11 cellular contexts compared by ENCODE assay signal in the genomic region with DNA sequence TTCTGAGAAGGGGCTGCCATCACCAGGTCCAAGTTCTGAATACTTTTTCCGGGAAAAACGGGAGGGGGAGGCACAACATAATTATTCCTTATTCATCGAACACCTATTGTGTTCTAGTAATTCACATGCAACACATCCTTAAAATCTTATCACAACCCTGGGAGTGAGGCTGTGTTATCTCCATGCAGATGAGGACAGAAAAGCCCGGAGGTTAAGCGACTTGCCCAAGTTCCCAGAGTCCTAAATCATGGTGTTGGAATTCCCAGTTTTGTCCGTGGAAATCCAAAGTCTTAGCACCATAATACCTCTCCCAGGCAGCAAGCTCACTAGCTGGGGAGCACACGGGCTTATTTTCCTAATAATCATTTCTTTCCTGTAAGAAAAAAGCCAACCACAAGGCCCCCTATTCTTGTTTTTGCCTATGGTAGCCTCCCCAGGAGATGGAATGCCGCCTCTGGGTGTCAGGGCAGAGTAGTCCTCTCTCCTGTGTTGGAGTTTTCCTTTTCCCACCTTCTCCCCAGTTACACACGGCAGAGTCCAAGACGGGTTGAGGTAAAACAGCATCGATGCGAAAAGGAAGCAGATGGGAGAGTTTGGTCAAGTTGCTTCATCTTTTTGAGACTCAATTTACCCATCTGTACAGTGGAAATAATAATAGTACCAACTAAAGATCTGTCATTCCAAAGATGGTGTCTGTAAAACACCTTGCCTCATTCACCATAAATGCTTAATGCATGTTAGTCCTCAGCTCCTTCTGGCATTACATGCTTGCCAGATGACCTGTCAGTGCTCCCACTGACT.
DNase-seq lines count a peak whose midpoint lies in the region; ATAC-seq, FAIRE-seq and TF ChIP-seq lines count a peak whose summit lies in the region.
"Had no signal": no experiment of that assay in that cellular context is flagged by ENCODE, and none has a peak within 500 bp of the region (broad histone marks: within the 10 kb centered on the region; RNA-seq: fewer than 3 reads in every experiment).

No MANE protein-coding gene starts in this region.

- ATAC-seq in GM23338 (no peak), GM21526 (IDR thresholded peaks at IDR 0.05; ENCODE audit: low FRiP score, unreplicated experiment) (no peak)

- DNase-seq in GM23338 (ENCODE audit: low spot score), result no peak
- no peak for DNase-seq in adipocyte (ENCODE audit: low read depth)
- no peak for DNase-seq in skeletal muscle cell (ENCODE audit: low read depth)
- no peak for DNase-seq in DMS153 treated with DMSO at 0.1 percent for 48 hours (lab: John Stamatoyannopoulos, UW; ENCODE audit: unreplicated experiment)
- DNase-seq in GM12892 (ENCODE audit: insufficient read length), result no peak
- DNase-seq in SIG-M5 (lab: John Stamatoyannopoulos, UW), result no peak
- DNase-seq: NCI-H1436 treated with DMSO at 0.1 percent for 48 hours had no signal

- no peak overlapping the region for H3K27ac ChIP-seq in GM23338 (ENCODE audit: low read depth)
- H3K27ac ChIP-seq: epithelial cell of prostate had no signal

- H3K9me3 ChIP-seq in adipocyte (ENCODE audit: control insufficient read depth, low read length) (no peaks in the 10 kb centered on the region), iPS-18c (ENCODE audit: control insufficient read depth, insufficient read depth, low read length) (no peaks in the 10 kb centered on the region)

- H3F3A ChIP-seq in GM23338 (replicated peaks; ENCODE audit: low read depth), result peaks cover 3% of the 10 kb centered on the region; the same call in 1 of the 2 replicates

- H4K20me1 ChIP-seq in GM23338 (replicated peaks; ENCODE audit: insufficient read depth), result peaks cover 13% of the 10 kb centered on the region

- H3K4me2 ChIP-seq in GM23338, result peak overlapping the region; percentile 94

- H3K27me3 ChIP-seq in GM23338 (ENCODE audit: insufficient read depth), result peaks cover 44% of the 10 kb centered on the region
- no peaks in the 10 kb centered on the region for H3K27me3 ChIP-seq in adipocyte (replicated peaks; ENCODE audit: control insufficient read depth, insufficient read depth, low read length)

- FAIRE-seq in GM12892 (lab: Jason Lieb, UNC), result no peak
- FAIRE-seq: GM12891 had no signal

- peak overlapping the region; percentile 71 for H3K4me3 ChIP-seq in GM23338
- H3K4me3 ChIP-seq in adipocyte (ENCODE audit: low read length), result peak overlapping the region; percentile 84
- peak overlapping the region; percentile 68; the same call in 1 of the 2 replicates for H3K4me3 ChIP-seq in iPS-18c (ENCODE audit: insufficient read depth, low read depth, low read length)
- H3K4me3 ChIP-seq in skeletal muscle cell (ENCODE audit: low read depth, low read length), result peak overlapping the region; percentile 58

- no peaks in the 10 kb centered on the region for H3K36me3 ChIP-seq in GM23338 (ENCODE audit: insufficient read depth)
- H3K36me3 ChIP-seq in adipocyte (ENCODE audit: control insufficient read depth, insufficient read depth, low read length, severe bottlenecking), result no peaks in the 10 kb centered on the region

- no peak; a peak in 1 of 4 replicates for TF ChIP-seq CTCF in GM23338 (conservative IDR thresholded peaks at IDR 0.05; ENCODE audit: low read depth in 2 of 2)

- H3K9me2 ChIP-seq in GM23338 (ENCODE audit: insufficient read depth), result no peaks in the 10 kb centered on the region

- H3K9me3 Mint-ChIP-seq in GM23338, result no peaks in the 10 kb centered on the region

- no peaks in the 10 kb centered on the region for H3K36me3 Mint-ChIP-seq in GM23338 (ENCODE audit: low read depth)

- H3K27me3 Mint-ChIP-seq in GM23338 (ENCODE audit: insufficient read depth, low read depth, poor library complexity), result peaks cover 54% of the 10 kb centered on the region

- H3K4me1 ChIP-seq in GM23338 (ENCODE audit: insufficient read depth), result peaks cover 9% of the 10 kb centered on the region
- H3K4me1 ChIP-seq in adipocyte (ENCODE audit: control insufficient read depth, insufficient read depth, low read length), result peaks cover 19% of the 10 kb centered on the region

- H3K4me1 Mint-ChIP-seq in GM23338, result peaks cover 18% of the 10 kb centered on the region

- H2AFZ ChIP-seq in GM23338, result no peak overlapping the region

- peak overlapping the region; percentile 78 for H3K4me3 Mint-ChIP-seq in GM23338

- H3K79me2 ChIP-seq in GM23338 (replicated peaks; ENCODE audit: insufficient read depth), result 0 out of 2 replicates have a peak, but pooled peaks cover 6% of the 10 kb centered on the region

- H3K27ac Mint-ChIP-seq in GM23338, result no peak overlapping the region

- peak overlapping the region; percentile 81 for H3K9ac ChIP-seq in adipocyte (ENCODE audit: low read length)

- TF ChIP-seq POLR2A in GM12892 (IDR thresholded peaks at IDR 0.05; ENCODE audit: low read depth, low read length), result no peak

TF ChIP-seq in GM23338, 12 proteins besides CTCF, POLR2A, EP300 and RAD21:
- TF ChIP-seq, protein P1, sequence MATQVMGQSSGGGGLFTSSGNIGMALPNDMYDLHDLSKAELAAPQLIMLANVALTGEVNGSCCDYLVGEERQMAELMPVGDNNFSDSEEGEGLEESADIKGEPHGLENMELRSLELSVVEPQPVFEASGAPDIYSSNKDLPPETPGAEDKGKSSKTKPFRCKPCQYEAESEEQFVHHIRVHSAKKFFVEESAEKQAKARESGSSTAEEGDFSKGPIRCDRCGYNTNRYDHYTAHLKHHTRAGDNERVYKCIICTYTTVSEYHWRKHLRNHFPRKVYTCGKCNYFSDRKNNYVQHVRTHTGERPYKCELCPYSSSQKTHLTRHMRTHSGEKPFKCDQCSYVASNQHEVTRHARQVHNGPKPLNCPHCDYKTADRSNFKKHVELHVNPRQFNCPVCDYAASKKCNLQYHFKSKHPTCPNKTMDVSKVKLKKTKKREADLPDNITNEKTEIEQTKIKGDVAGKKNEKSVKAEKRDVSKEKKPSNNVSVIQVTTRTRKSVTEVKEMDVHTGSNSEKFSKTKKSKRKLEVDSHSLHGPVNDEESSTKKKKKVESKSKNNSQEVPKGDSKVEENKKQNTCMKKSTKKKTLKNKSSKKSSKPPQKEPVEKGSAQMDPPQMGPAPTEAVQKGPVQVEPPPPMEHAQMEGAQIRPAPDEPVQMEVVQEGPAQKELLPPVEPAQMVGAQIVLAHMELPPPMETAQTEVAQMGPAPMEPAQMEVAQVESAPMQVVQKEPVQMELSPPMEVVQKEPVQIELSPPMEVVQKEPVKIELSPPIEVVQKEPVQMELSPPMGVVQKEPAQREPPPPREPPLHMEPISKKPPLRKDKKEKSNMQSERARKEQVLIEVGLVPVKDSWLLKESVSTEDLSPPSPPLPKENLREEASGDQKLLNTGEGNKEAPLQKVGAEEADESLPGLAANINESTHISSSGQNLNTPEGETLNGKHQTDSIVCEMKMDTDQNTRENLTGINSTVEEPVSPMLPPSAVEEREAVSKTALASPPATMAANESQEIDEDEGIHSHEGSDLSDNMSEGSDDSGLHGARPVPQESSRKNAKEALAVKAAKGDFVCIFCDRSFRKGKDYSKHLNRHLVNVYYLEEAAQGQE (IDR thresholded peaks at IDR 0.05; ENCODE audit: unreplicated experiment), result no peak
- TF ChIP-seq ZNF114 (CRISPR knock-in tag; IDR thresholded peaks at IDR 0.05) (no peak), ETS1 (IDR thresholded peaks at IDR 0.05) (no peak), CREB1 (CRISPR knock-in tag; IDR thresholded peaks at IDR 0.05; ENCODE audit: low read depth) (no peak), POLR2AphosphoS5 (IDR thresholded peaks at IDR 0.05; ENCODE audit: low read depth) (no peak), ZNF331 (CRISPR knock-in tag; IDR thresholded peaks at IDR 0.05; ENCODE audit: low read depth) (no peak)
